ENCODE assay signal across 8 cellular contexts in the genomic region with DNA sequence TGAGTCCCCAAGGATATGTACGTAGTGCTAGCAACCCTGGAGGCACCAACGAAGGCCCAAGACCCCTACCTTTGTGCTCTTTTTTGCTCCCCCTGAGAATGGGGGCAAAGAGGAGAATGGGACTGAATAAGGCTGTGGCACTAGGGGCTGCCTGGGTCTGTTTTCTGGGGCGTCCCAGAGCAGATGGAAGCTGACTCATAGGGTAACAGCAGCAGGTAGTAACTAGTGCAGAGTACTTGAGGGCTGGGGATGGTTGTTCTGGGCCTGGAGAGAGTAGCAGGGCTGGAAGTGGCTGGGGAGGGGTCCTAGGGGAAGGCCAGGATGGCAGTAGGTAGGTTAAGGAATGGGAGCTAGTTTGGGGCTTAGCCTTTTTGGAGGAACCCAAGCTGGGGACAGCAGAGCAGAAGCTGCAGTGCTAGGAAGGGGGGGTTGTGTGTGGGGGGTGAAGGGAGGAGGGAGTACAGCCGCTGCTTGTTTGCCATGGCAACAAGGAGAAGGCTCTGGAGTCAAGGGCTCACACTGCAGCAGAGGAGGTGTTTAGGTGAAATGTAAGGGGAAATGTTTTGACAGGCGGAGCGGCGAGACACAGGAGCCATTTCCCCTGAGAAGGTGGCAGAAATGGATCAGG. TPM values are rescaled to one million over a fixed set of nuclear protein-coding genes. Genes with fewer than 3 reads are reported as not detected.
DNase-seq lines count a peak whose midpoint lies in the region; ATAC-seq and TF ChIP-seq lines count a peak whose summit lies in the region.

No MANE protein-coding gene starts in this region.

- CTCF ChIA-PET in AG04450 (lab: Charles Lee): interaction anchor here (1.3 to 5.3 kb wide), 4 partner anchors 9 to 156 kb away, joined by 3 to 57 read pairs (median 8); no protein-coding TSS in a partner anchor

- DNase-seq in AG04450 (ENCODE audit: low read depth, low spot score): no peak
- peak; percentile 51 for DNase-seq in mesenteric fat pad (ENCODE audit: low spot score)
- no peak for DNase-seq in lower leg skin (ENCODE audit: low spot score in 2 of 2)
- DNase-seq in omental fat pad (ENCODE audit: low spot score): no peak
- no peak for DNase-seq in AML-193 (lab: John Stamatoyannopoulos, UW)
- DNase-seq in AG20443 (ENCODE audit: low spot score): no peak

- 73 to 75% methylated on average over 7 of the region's 7 CpGs for WGBS in lower leg skin, 2 donors

- H3K4me1 ChIP-seq in HUES6 (ENCODE audit: control insufficient read depth, insufficient read depth, low read length): peaks cover 25% of the 10 kb centered on the region

- H3K9me3 ChIP-seq in AG04450 (ENCODE audit: control insufficient read depth, insufficient read depth, low read length) (peaks cover 4% of the 10 kb centered on the region; the same call in 1 of the 2 replicates), HUES6 (ENCODE audit: control insufficient read depth, insufficient read depth, low read depth, low read length) (no peaks in the 10 kb centered on the region)

- H3K27me3 ChIP-seq in AG04450 (ENCODE audit: control insufficient read depth, insufficient read depth, low read length): no peaks in the 10 kb centered on the region
- no peaks in the 10 kb centered on the region for H3K27me3 ChIP-seq in HUES6 (ENCODE audit: control insufficient read depth, insufficient read depth, low read length)

- H3K27ac ChIP-seq in AG04450 (ENCODE audit: low read depth, low read length): no peak overlapping the region
- no peak overlapping the region for H3K27ac ChIP-seq in HUES6 (ENCODE audit: low read depth, low read length)
- H3K27ac ChIP-seq in angular gyrus (ENCODE audit: low read depth, low read length): peak overlapping the region; percentile 98

- POLR2A ChIA-PET in AG04450 (lab: Yijun Ruan, JAX): interaction anchor here (0.6 to 0.7 kb wide), 3 partner anchors 14 to 590 kb away, joined by 3 to 4 read pairs (median 4); no protein-coding TSS in a partner anchor

- peak overlapping the region; percentile 96 for H3K4me3 ChIP-seq in AG04450 (ENCODE audit: low read depth, low read length)
- 0 out of 2 replicates have a peak overlapping the region, but pooled peaks have one; percentile 17 for H3K4me3 ChIP-seq in HUES6 (ENCODE audit: low read depth, low read length)
- no peak overlapping the region for H3K4me3 ChIP-seq in lower leg skin (ENCODE audit: low read depth, poor library complexity, severe bottlenecking)

- TF ChIP-seq CTCF in AG04450 (IDR thresholded peaks at IDR 0.05; ENCODE audit: low read depth, low read length) (no peak), lower leg skin (IDR thresholded peaks at IDR 0.05) (no peak), omental fat pad (IDR thresholded peaks at IDR 0.05) (no peak)

- TF ChIP-seq POLR2A in lower leg skin (IDR thresholded peaks at IDR 0.05): no peak

- no peak overlapping the region for H3K9ac ChIP-seq in HUES6 (ENCODE audit: low read length)

- H3K36me3 ChIP-seq in HUES6 (ENCODE audit: control insufficient read depth, insufficient read depth, low read length): peaks cover 47% of the 10 kb centered on the region

- intact Hi-C loops in lower leg skin (cut with DNase I; ENCODE audit: low total_unique reads): no loop called here

- ATAC-seq in omental fat pad (ENCODE audit: low FRiP score): no peak

RNA-seq across cellular contexts. Expression of a gene that starts 1.8 kb away (rescaled TPM):
- polyA plus RNA-seq in AG04450 (2011; rRNA removed): 16.7 and 22.6 TPM in 2 replicates
- 18.3 and 26.8 TPM in 2 replicates for polyA minus RNA-seq in AG04450 (2011; rRNA and poly(A)+ RNA removed)
- total RNA-seq in mesenteric fat pad: 16.0 TPM
- 10 to 100 TPM; 13.7 to 18.4 (median 16.1) TPM for total RNA-seq in lower leg skin
- 10 to 100 TPM; 12.2 to 20.9 (median 15.1) TPM for total RNA-seq in omental fat pad

RNA-seq across cellular contexts. Expression of a gene that starts 2.2 kb away (rescaled TPM):
- 53.2 and 69.5 TPM in 2 replicates for polyA plus RNA-seq in AG04450 (2011; rRNA removed)
- 62.4 and 63.7 TPM in 2 replicates for polyA minus RNA-seq in AG04450 (2011; rRNA and poly(A)+ RNA removed)
- total RNA-seq in mesenteric fat pad: 48.5 TPM
- 10 to 100 TPM; 33.4 to 60.9 (median 44.9) TPM for total RNA-seq in lower leg skin
- 10 to 100 TPM; 38.1 to 99.9 (median 44.2) TPM for total RNA-seq in omental fat pad

RNA-seq across cellular contexts. Expression of a gene that starts 13.7 kb away (rescaled TPM):
- 0.05 and 0.06 TPM in 2 replicates for polyA plus RNA-seq in AG04450 (2011; rRNA removed)
- polyA minus RNA-seq in AG04450 (2011; rRNA and poly(A)+ RNA removed): not detected in 2 replicates
- total RNA-seq in mesenteric fat pad (1.2 TPM), lower leg skin (1 to 10 TPM; 4.2 to 5.7 (median 4.8) TPM), omental fat pad (under 1 TPM; 0.25 to 0.72 (median 0.50) TPM)
